9 cellular contexts compared by ENCODE assay signal in the genomic region with DNA sequence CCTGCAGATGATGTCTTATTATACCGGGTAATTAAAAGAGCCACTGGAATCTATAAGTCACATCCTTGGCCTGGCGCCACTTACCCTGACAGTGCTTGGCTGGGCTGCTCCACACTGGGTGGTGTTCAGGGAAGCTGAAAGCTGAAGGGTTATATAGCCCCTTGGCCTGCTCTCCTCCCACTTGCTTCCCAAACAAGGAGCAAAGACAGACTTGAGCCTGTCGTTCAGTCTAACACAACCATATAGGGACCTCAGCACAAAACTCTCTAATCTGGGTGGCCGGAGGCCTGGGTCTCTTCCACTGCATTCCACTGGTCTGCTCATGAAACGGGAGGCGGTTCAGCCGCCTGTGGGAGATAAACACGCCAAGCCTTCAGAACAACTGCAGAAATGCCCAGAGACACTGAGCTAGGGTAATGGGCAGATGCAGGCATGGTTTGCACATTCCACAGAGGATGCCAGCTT. TPM values are rescaled to one million over a fixed set of nuclear protein-coding genes. Genes with fewer than 3 reads are reported as not detected.
DNase-seq lines count a peak whose midpoint lies in the region; FAIRE-seq and TF ChIP-seq lines count a peak whose summit lies in the region.
"Had no signal": no experiment of that assay in that cellular context is flagged by ENCODE, and none has a peak within 500 bp of the region (broad histone marks: within the 10 kb centered on the region; RNA-seq: fewer than 3 reads in every experiment).

Gene ACTA2, minus strand, starts transcription at position 127 of the 465 bp plus-strand sequence. CDS start 3,843 bp downstream, outside the sequence.

- peaks cover 7% of the 10 kb centered on the region for H3K36me3 ChIP-seq in osteoblast (ENCODE audit: insufficient read depth, low read length)
- H3K36me3 ChIP-seq in effector memory CD4-positive, alpha-beta T cell (ENCODE audit: control insufficient read depth, insufficient read depth, low read length): no peaks in the 10 kb centered on the region

- peak within 1 kb of the TSS; percentile 77 for H3K4me2 ChIP-seq in osteoblast (ENCODE audit: insufficient read depth, low read length)

- H3K4me3 ChIP-seq in AG10803 (ENCODE audit: low read length) (peak within 1 kb of the TSS; percentile 51), WI38 (ENCODE audit: low read depth, low read length) (peak within 1 kb of the TSS; percentile 60), osteoblast (ENCODE audit: insufficient read depth, low read length) (peak within 1 kb of the TSS; percentile 63)
- no peak within 1 kb of the TSS for H3K4me3 ChIP-seq in effector memory CD4-positive, alpha-beta T cell (ENCODE audit: insufficient read depth, low read depth, low read length, poor library complexity, severe bottlenecking)

- H4K20me1 ChIP-seq in osteoblast (ENCODE audit: insufficient read depth, low read length): no peaks in the 10 kb centered on the region

- no peaks in the 10 kb centered on the region for H3K9me3 ChIP-seq in osteoblast (ENCODE audit: low read depth, low read length)
- H3K9me3 ChIP-seq in effector memory CD4-positive, alpha-beta T cell (ENCODE audit: control insufficient read depth, low read length): no peaks in the 10 kb centered on the region

- peaks cover 38% of the 10 kb centered on the region for H3K4me1 ChIP-seq in osteoblast (ENCODE audit: insufficient read depth, low read length)
- no peaks in the 10 kb centered on the region for H3K4me1 ChIP-seq in effector memory CD4-positive, alpha-beta T cell (ENCODE audit: control insufficient read depth, insufficient read depth, low read length, poor library complexity, severe bottlenecking)

- no peaks in the 10 kb centered on the region for H3K27me3 ChIP-seq in osteoblast (ENCODE audit: insufficient read depth, low read length)
- H3K27me3 ChIP-seq in effector memory CD4-positive, alpha-beta T cell (replicated peaks; ENCODE audit: control insufficient read depth, insufficient read depth, low read length, poor library complexity, severe bottlenecking): no peaks in the 10 kb centered on the region

- DNase-seq in AG10803 (ENCODE audit: low read depth): peak; percentile 83
- DNase-seq in frontal cortex (ENCODE audit: low spot score in 2 of 2): no peak
- peak; percentile 41 for DNase-seq in osteoblast (ENCODE audit: insufficient read length, low spot score, missing footprints)
- DNase-seq in NCI-H2081 (lab: John Stamatoyannopoulos, UW): no peak
- DNase-seq in NOMO-1 treated with DMSO at 0.1 percent for 48 hours (lab: John Stamatoyannopoulos, UW; ENCODE audit: unreplicated experiment): no peak
- no peak for DNase-seq in NCI-H1092 (lab: John Stamatoyannopoulos, UW)
- no peak for DNase-seq in effector memory CD4-positive, alpha-beta T cell
- DNase-seq: effector CD8-positive, alpha-beta T cell had no signal

- TF ChIP-seq CTCF in AG10803 (conservative IDR thresholded peaks at IDR 0.05; ENCODE audit: low read length) (no peak), WI38 (IDR thresholded peaks at IDR 0.05; ENCODE audit: low read depth, low read length) (no peak), osteoblast (IDR thresholded peaks at IDR 0.05; ENCODE audit: extremely low read depth, low read depth, low read length) (no peak)

- H3K27ac ChIP-seq in osteoblast (ENCODE audit: low read depth, low read length): peak within 1 kb of the TSS; percentile 78
- H3K27ac ChIP-seq in effector memory CD4-positive, alpha-beta T cell (ENCODE audit: insufficient read depth, low read length, poor library complexity, severe bottlenecking): no peak within 1 kb of the TSS

- peak within 1 kb of the TSS; percentile 45 for H2AFZ ChIP-seq in osteoblast (ENCODE audit: low read length)

- no peak for FAIRE-seq in frontal cortex (lab: Jason Lieb, UNC)

- peaks cover 32% of the 10 kb centered on the region for H3K79me2 ChIP-seq in osteoblast (ENCODE audit: insufficient read depth, low read length)

RNA-seq across cellular contexts. Expression of gene ACTA2, which starts in this region (rescaled TPM):
- total RNA-seq in frontal cortex: 26.1 TPM
- 501 and 855 TPM in 2 replicates for total RNA-seq in osteoblast

Comparison
In these comparisons a context has a peak if more than half of its experiments do, and no peak if none do; other contexts are left out.
1. RNA of gene ACTA2 (total RNA-seq): 501 to 855 TPM in osteoblast; 26.1 TPM in frontal cortex (single experiment); every median in the first group is over 10 times any median in the second.
2. DNase-seq: peak in AG10803 (single experiment) and osteoblast (single experiment); none in frontal cortex (0 of 2), NCI-H2081 (0 of 2), NOMO-1 treated with DMSO at 0.1 percent for 48 hours (single experiment), NCI-H1092 (single experiment) and effector memory CD4-positive, alpha-beta T cell (0 of 3).